ENCODE assay signal across 1 cellular context in the genomic region with DNA sequence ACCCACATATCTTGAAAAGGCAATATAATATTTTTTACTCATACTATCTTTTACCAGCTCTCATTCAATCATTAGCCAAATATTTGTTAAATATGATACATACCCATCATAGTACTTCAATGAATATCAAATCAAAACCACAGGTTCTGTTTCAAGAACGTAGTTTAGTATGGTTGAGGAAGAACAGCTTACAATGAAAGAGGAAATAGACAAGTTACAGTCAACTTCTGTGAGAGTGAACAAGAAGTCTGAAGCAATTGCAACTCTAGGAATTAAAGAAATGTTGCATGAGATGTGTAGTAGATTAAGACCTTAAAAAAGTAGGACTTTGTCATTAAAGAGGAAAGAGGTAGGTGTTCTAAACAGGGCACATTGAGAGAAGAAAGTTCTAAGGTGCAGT.
A peak's percentile ranks its signal among the peaks of the same experiment; 100 is the strongest.
TF ChIP-seq lines count a peak whose summit lies in the region.

No MANE protein-coding gene starts in this region.

TF ChIP-seq in GM12878, 131 proteins besides CTCF, POLR2A, EP300 and RAD21:
- TF ChIP-seq GATAD2B (conservative IDR thresholded peaks at IDR 0.05; ENCODE audit: low read depth): no peak
- TF ChIP-seq IRF3 (IDR thresholded peaks at IDR 0.05): no peak
- no peak for TF ChIP-seq CBX5 (IDR thresholded peaks at IDR 0.05; ENCODE audit: low read depth)
- no peak for TF ChIP-seq NFIC (IDR thresholded peaks at IDR 0.05; ENCODE audit: low read depth, low read length)
- TF ChIP-seq FOXK2 (IDR thresholded peaks at IDR 0.05): no peak
- TF ChIP-seq EGR1 (IDR thresholded peaks at IDR 0.05; ENCODE audit: borderline replicate concordance in 1 of 2, low read depth in 2 of 2, low read length in 2 of 2): no peak
- TF ChIP-seq MLLT1 (IDR thresholded peaks at IDR 0.05): peak; percentile 90; the same call in 1 of the 2 replicates
- TF ChIP-seq MYC (IDR thresholded peaks at IDR 0.05; ENCODE audit: insufficient read depth, insufficient read length, insufficient replicate concordance, low read length, severe bottlenecking): no peak
